7 cellular contexts compared by ENCODE assay signal in genomic region chr17:2050871-2051387, GRCh38. TPM values are rescaled to one million over a fixed set of nuclear protein-coding genes. Genes with fewer than 3 reads are reported as not detected.
A peak's percentile ranks its signal among the peaks of the same experiment; 100 is the strongest.
DNase-seq lines count a peak whose midpoint lies in the region; ATAC-seq, FAIRE-seq and TF ChIP-seq lines count a peak whose summit lies in the region.

No MANE protein-coding gene starts in this region.

- H3K36me3 Mint-ChIP-seq in endothelial cell (ENCODE audit: low read depth, unreplicated experiment), result peaks cover 8% of the 10 kb centered on the region

- TF ChIP-seq CTCF in GM12864 (IDR thresholded peaks at IDR 0.05; ENCODE audit: low read depth, low read length, missing control alignments) (no peak), endothelial cell (IDR thresholded peaks at IDR 0.05; ENCODE audit: unreplicated experiment) (no peak), psoas muscle (IDR thresholded peaks at IDR 0.05) (no peak), D721Med (IDR thresholded peaks at IDR 0.05; ENCODE audit: insufficient read depth, missing control alignments) (no peak)

- no peak for ATAC-seq in psoas muscle

- H3K4me1 Mint-ChIP-seq in endothelial cell (ENCODE audit: unreplicated experiment), result peaks cover 11% of the 10 kb centered on the region

- DNase-seq in GM12864 (ENCODE audit: low read depth) (no peak), NCI-H69 (lab: John Stamatoyannopoulos, UW) (peak; percentile 67), endothelial cell (ENCODE audit: low spot score) (peak; percentile 33), psoas muscle (peak; percentile 26 to 54), SW 1271 (lab: John Stamatoyannopoulos, UW) (no peak), SIG-M5 (lab: John Stamatoyannopoulos, UW) (no peak), D721Med (ENCODE audit: insufficient read length, low spot score) (no peak)

- no peaks in the 10 kb centered on the region for H3K9me3 ChIP-seq in psoas muscle

- no peak overlapping the region for H3K27ac ChIP-seq in psoas muscle

- FAIRE-seq in D721Med (lab: Jason Lieb, UNC), result no peak

- no peak overlapping the region for H3K4me3 Mint-ChIP-seq in endothelial cell (ENCODE audit: unreplicated experiment)

- intact Hi-C loops in psoas muscle (cut with DNase I), result no loop called here

- whole genome bisulfite sequencing in psoas muscle, 3 donors, result 1% methylated on average over 49 to 69 of the region's 69 CpGs

- H3K27me3 Mint-ChIP-seq in endothelial cell (ENCODE audit: unreplicated experiment), result peaks cover 22% of the 10 kb centered on the region

- H3K4me1 ChIP-seq in psoas muscle, result peaks cover 11% of the 10 kb centered on the region

- H3K36me3 ChIP-seq in psoas muscle (ENCODE audit: insufficient read depth in 1 of 2, low read depth in 1 of 2), result no peaks in the 10 kb centered on the region

- no peak overlapping the region for H3K27ac Mint-ChIP-seq in endothelial cell (ENCODE audit: unreplicated experiment)

- H3K4me3 ChIP-seq in GM12864 (ENCODE audit: low read depth, low read length) (peak overlapping the region; percentile 57), psoas muscle (peak overlapping the region; percentile 70)

- H3K9me3 Mint-ChIP-seq in endothelial cell (ENCODE audit: unreplicated experiment), result no peaks in the 10 kb centered on the region

- H3K27me3 ChIP-seq in psoas muscle (ENCODE audit: insufficient read depth in 3 of 3, low read length in 2 of 3), result peaks cover 0 to 34% (median 6%) of the 10 kb centered on the region in 3 donors

RNA-seq across cellular contexts. Expression of gene HIC1, which starts 4.0 kb away (rescaled TPM):
- 0.72 TPM for total RNA-seq in endothelial cell (ENCODE audit: unreplicated experiment)
- 10 to 100 TPM in 1 of 4 donors, 1 to 10 TPM in 3; 4.3 to 12.6 (median 9.4) TPM for total RNA-seq in psoas muscle
- polyA plus RNA-seq in psoas muscle, result 1 to 10 TPM; 2.0 to 3.5 (median 2.1) TPM

RNA-seq across cellular contexts. Expression of gene OVCA2, which starts 9.1 kb away (rescaled TPM):
- 32.7 TPM for total RNA-seq in endothelial cell (ENCODE audit: unreplicated experiment)
- 10 to 100 TPM; 10.1 to 23.0 (median 15.2) TPM for total RNA-seq in psoas muscle
- polyA plus RNA-seq in psoas muscle, result 10 to 100 TPM; 29.2 to 66.1 (median 33.4) TPM

RNA-seq across cellular contexts. Expression of gene DPH1, which starts 21.0 kb away (rescaled TPM):
- total RNA-seq in endothelial cell (ENCODE audit: unreplicated experiment) (27.1 TPM), psoas muscle (10 to 100 TPM; 36.9 to 73.4 (median 45.5) TPM)
- 10 to 100 TPM; 13.5 to 51.9 (median 39.2) TPM for polyA plus RNA-seq in psoas muscle

RNA-seq across cellular contexts. Expression of gene RTN4RL1, which starts 25.8 kb away (rescaled TPM):
- not detected for total RNA-seq in endothelial cell (ENCODE audit: unreplicated experiment)
- total RNA-seq in psoas muscle, result 1 to 10 TPM in 2 of 4 donors, under 1 TPM in 2; 0.65 to 1.7 (median 1.2) TPM
- polyA plus RNA-seq in psoas muscle, result 1 to 10 TPM in 1 of 3 donors, under 1 TPM in 2; 0.44 to 1.8 (median 0.70) TPM

Comparison
In these comparisons a context has a peak if more than half of its experiments do, and no peak if none do; other contexts are left out.
1. DNase-seq: peak in NCI-H69 (single experiment), endothelial cell (single experiment) and psoas muscle (2 of 2); none in GM12864 (single experiment), SW 1271 (0 of 2), SIG-M5 (single experiment) and D721Med (single experiment).